In genomic region chr6:168181776-168182765, GRCh38 we compare ENCODE assay signal across 13 cellular contexts.
A peak's percentile ranks its signal among the peaks of the same experiment; 100 is the strongest.
DNase-seq lines count a peak whose midpoint lies in the region; ATAC-seq and TF ChIP-seq lines count a peak whose summit lies in the region.
"Had no signal": no experiment of that assay in that cellular context is flagged by ENCODE, and none has a peak within 500 bp of the region (broad histone marks: within the 10 kb centered on the region; RNA-seq: fewer than 3 reads in every experiment).

No MANE protein-coding gene starts in this region.

- H3K9me3 ChIP-seq in left lung (no peaks in the 10 kb centered on the region), sigmoid colon (no peaks in the 10 kb centered on the region)

- no peaks in the 10 kb centered on the region for H3K79me2 ChIP-seq in KMS-11 (ENCODE audit: insufficient read depth, low read depth)

- no peak for TF ChIP-seq POLR2A in sigmoid colon (IDR thresholded peaks at IDR 0.05)

- H3K36me3 ChIP-seq in KMS-11 (ENCODE audit: insufficient read depth), result no peaks in the 10 kb centered on the region
- H3K36me3 ChIP-seq in left lung, result no peaks in the 10 kb centered on the region
- no peaks in the 10 kb centered on the region for H3K36me3 ChIP-seq in sigmoid colon

- intact Hi-C loops in left lung (cut with DNase I), result no loop called here
- intact Hi-C loops in sigmoid colon (cut with DNase I), result no loop called here

- peak overlapping the region; percentile 55; the same call in 1 of the 2 replicates for H3K4me2 ChIP-seq in KMS-11

- DNase-seq in ELF-1 (ENCODE audit: low read depth, low spot score) (peak; percentile 37), left lung (no peak), sigmoid colon (peak; percentile 22), retina (no peak)
- no peak for DNase-seq in stimulated activated CD4-positive, alpha-beta T cell treated with anti-CD3 and anti-CD28 coated beads, Interleukin-15, amount 100 ng/mL, for 24 hours
- DNase-seq: NCI-H1436, NCI-H2081, NCI-H510A treated with DMSO at 0.1 percent for 48 hours had no signal

- H3K9ac ChIP-seq in KMS-11, result no peak overlapping the region

- H3K27me3 ChIP-seq in KMS-11 (ENCODE audit: insufficient read depth, low read depth) (no peaks in the 10 kb centered on the region), left lung (no peaks in the 10 kb centered on the region), sigmoid colon (no peaks in the 10 kb centered on the region)

- H3K4me1 ChIP-seq in KMS-11 (ENCODE audit: low read depth, poor library complexity, severe bottlenecking) (peaks cover 53% of the 10 kb centered on the region), left lung (no peaks in the 10 kb centered on the region), sigmoid colon (peaks cover 0 to 14% (median 10%) of the 10 kb centered on the region in 4 donors)

- no peak overlapping the region for H2AFZ ChIP-seq in KMS-11 (ENCODE audit: low read depth)

- peak; percentile 26 for ATAC-seq in left lung
- no peak for ATAC-seq in HG03108 (IDR thresholded peaks at IDR 0.05; ENCODE audit: unreplicated experiment)
- ATAC-seq: CD8-positive, alpha-beta T cell; HCT116; K562 had no signal

- WGBS in sigmoid colon, 2 donors, result 83 to 93% methylated on average over 24 of the region's 24 CpGs

- TF ChIP-seq EP300 in sigmoid colon (IDR thresholded peaks at IDR 0.05), result no peak

- H4K20me1 ChIP-seq in KMS-11 (ENCODE audit: insufficient read depth), result no peaks in the 10 kb centered on the region

- H3K4me3 ChIP-seq in KMS-11 (IDR thresholded peaks at IDR 0.05; ENCODE audit: insufficient read depth, low read depth, low read length) (no peak overlapping the region), left lung (no peak overlapping the region), sigmoid colon (no peak overlapping the region)
- H3K4me3 ChIP-seq: K562 had no signal

- TF ChIP-seq CTCF in KMS-11 (conservative IDR thresholded peaks at IDR 0.05; ENCODE audit: low read depth, low read length) (no peak), left lung (IDR thresholded peaks at IDR 0.05) (no peak), sigmoid colon (IDR thresholded peaks at IDR 0.05) (no peak)

- H3K27ac ChIP-seq in KMS-11, result peak overlapping the region; percentile 87; the same call in 1 of the 2 replicates
- no peak overlapping the region for H3K27ac ChIP-seq in left lung
- no peak overlapping the region for H3K27ac ChIP-seq in sigmoid colon

Comparison
In these comparisons a context has a peak if more than half of its experiments do, and no peak if none do; other contexts are left out.
1. DNase-seq: peak in ELF-1 (single experiment) and sigmoid colon (single experiment); none in left lung (0 of 2), stimulated activated CD4-positive, alpha-beta T cell treated with anti-CD3 and anti-CD28 coated beads, Interleukin-15, amount 100 ng/mL, for 24 hours (single experiment) and retina (single experiment).